ENCODE assay signal across 20 cellular contexts in the genomic region with DNA sequence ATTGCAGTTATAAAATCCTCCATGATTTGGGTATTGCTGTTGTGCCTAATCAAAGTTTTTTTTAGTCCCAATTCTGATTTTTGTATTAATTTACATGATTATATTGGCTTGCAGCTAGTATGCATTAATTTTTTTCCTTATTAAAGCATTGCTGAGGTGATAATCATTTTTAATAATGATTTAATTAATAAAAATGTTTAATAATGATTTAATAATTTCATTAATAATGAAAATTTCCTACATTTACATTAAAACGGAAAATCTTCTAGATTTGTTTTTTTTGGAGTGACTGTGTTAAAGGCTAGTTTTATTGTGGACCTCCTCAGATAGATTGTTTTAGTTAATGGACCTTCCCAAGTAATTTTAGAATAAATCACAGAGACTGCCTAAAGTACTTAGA.
A peak's percentile ranks its signal among the peaks of the same experiment; 100 is the strongest.
DNase-seq lines count a peak whose midpoint lies in the region; ATAC-seq, FAIRE-seq and TF ChIP-seq lines count a peak whose summit lies in the region.
"Had no signal": no experiment of that assay in that cellular context is flagged by ENCODE, and none has a peak within 500 bp of the region (broad histone marks: within the 10 kb centered on the region; RNA-seq: fewer than 3 reads in every experiment).

No MANE protein-coding gene starts in this region.

- peaks cover 30% of the 10 kb centered on the region for H3K9me3 Mint-ChIP-seq in WTC11
- H3K9me3 Mint-ChIP-seq in activated naive CD4-positive, alpha-beta T cell treated with anti-CD3 and anti-CD28 coated beads for 36 hours, result peaks cover 17% of the 10 kb centered on the region

- FAIRE-seq in endometrium (lab: Jason Lieb, UNC), result peak; percentile 37
- FAIRE-seq: D721Med, G401.6, GM12891 had no signal

- peaks cover 3 to 12% (median 8%) of the 10 kb centered on the region in 4 donors for H3K9me3 ChIP-seq in stomach

- intact Hi-C loops in stomach (cut with DNase I; ENCODE audit: low total_unique reads), result no loop called here
- intact Hi-C loops in activated naive CD4-positive, alpha-beta T cell treated with anti-CD3 and anti-CD28 coated beads for 36 hours (cut with micrococcal nuclease), result no loop called here

- ATAC-seq in WTC11, result no peak
- ATAC-seq: A549; CD8-positive, alpha-beta T cell had no signal

- no peaks in the 10 kb centered on the region for H3K4me1 Mint-ChIP-seq in WTC11
- peaks cover 2% of the 10 kb centered on the region for H3K4me1 Mint-ChIP-seq in activated naive CD4-positive, alpha-beta T cell treated with anti-CD3 and anti-CD28 coated beads for 36 hours (ENCODE audit: low read depth)
- H3K4me1 Mint-ChIP-seq: B cell had no signal

- 92 to 97% (median 96%) methylated on average over 1 of the region's 1 CpG for WGBS in stomach, 5 donors

- peaks cover 0 to 10% (median 8%) of the 10 kb centered on the region in 4 donors for H3K36me3 ChIP-seq in stomach

- H3K27me3 Mint-ChIP-seq in WTC11 (ENCODE audit: low read depth), result no peaks in the 10 kb centered on the region; the same call in 1 of the 2 replicates
- no peaks in the 10 kb centered on the region for H3K27me3 Mint-ChIP-seq in activated naive CD4-positive, alpha-beta T cell treated with anti-CD3 and anti-CD28 coated beads for 36 hours (ENCODE audit: low read depth)
- H3K27me3 Mint-ChIP-seq: B cell; CD4-positive, alpha-beta T cell had no signal

- H3K27ac Mint-ChIP-seq in WTC11, result no peak overlapping the region
- H3K27ac Mint-ChIP-seq in activated naive CD4-positive, alpha-beta T cell treated with anti-CD3 and anti-CD28 coated beads for 36 hours, result no peak overlapping the region
- H3K27ac Mint-ChIP-seq: B cell; CD4-positive, alpha-beta T cell; CD8-positive, alpha-beta T cell had no signal

- no peak overlapping the region for H3K4me3 Mint-ChIP-seq in WTC11
- no peak overlapping the region for H3K4me3 Mint-ChIP-seq in activated naive CD4-positive, alpha-beta T cell treated with anti-CD3 and anti-CD28 coated beads for 36 hours
- H3K4me3 Mint-ChIP-seq: B cell; CD4-positive, alpha-beta T cell; CD8-positive, alpha-beta T cell had no signal

- no peak overlapping the region for H3K27ac ChIP-seq in stomach
- H3K27ac ChIP-seq: A549; BLaER1 treated with 17β-estradiol and CSF1 and Interleukin-3, amounts not matched to agents 10 nM and 100 nM; C4-2B had no signal

- DNase-seq in WTC11 (ENCODE audit: low spot score) (no peak), stomach (no peak), activated gamma-delta T cell (lab: John Stamatoyannopoulos, UW) (no peak)
- no peak for DNase-seq in activated naive CD4-positive, alpha-beta T cell treated with anti-CD3 and anti-CD28 coated beads for 36 hours
- DNase-seq: 8988T; AML-193; Caco-2; Calu3; CD4-positive, alpha-beta T cell; CD8-positive, alpha-beta T cell; DMS79 treated with DMSO at 0.1 percent for 48 hours; GF-D8 had no signal

- TF ChIP-seq EP300 in stomach (IDR thresholded peaks at IDR 0.05), result no peak

- no peaks in the 10 kb centered on the region for H3K27me3 ChIP-seq in stomach
- H3K27me3 ChIP-seq: BLaER1 treated with 17β-estradiol and CSF1 and Interleukin-3, amounts not matched to agents 10 nM and 100 nM had no signal

- peaks cover 0 to 13% (median 5%) of the 10 kb centered on the region in 4 donors for H3K4me1 ChIP-seq in stomach
- H3K4me1 ChIP-seq: A549; BLaER1 treated with 17β-estradiol and CSF1 and Interleukin-3, amounts not matched to agents 10 nM and 100 nM; Caco-2 had no signal

- TF ChIP-seq CTCF in WTC11 (IDR thresholded peaks at IDR 0.05) (no peak), stomach (IDR thresholded peaks at IDR 0.05) (no peak)

- H3K4me3 ChIP-seq in stomach, result no peak overlapping the region
- H3K4me3 ChIP-seq: A549; BLaER1 treated with 17β-estradiol and CSF1 and Interleukin-3, amounts not matched to agents 10 nM and 100 nM had no signal

- CTCF ChIA-PET in WTC11 (lab: Charles Lee), result no interaction called here
- CTCF ChIA-PET in activated naive CD4-positive, alpha-beta T cell treated with anti-CD3 and anti-CD28 coated beads for 36 hours (lab: Charles Lee), result no interaction called here

- POLR2A ChIA-PET in WTC11 (lab: Charles Lee), result no interaction called here

- peaks cover 38% of the 10 kb centered on the region for H3K36me3 Mint-ChIP-seq in WTC11
- H3K36me3 Mint-ChIP-seq in activated naive CD4-positive, alpha-beta T cell treated with anti-CD3 and anti-CD28 coated beads for 36 hours (ENCODE audit: low read depth), result peaks cover 36% of the 10 kb centered on the region

- no peak for TF ChIP-seq POLR2A in stomach (IDR thresholded peaks at IDR 0.05)

TF ChIP-seq in WTC11, 78 proteins besides CTCF, POLR2A, EP300 and RAD21:
- TF ChIP-seq, protein P1, sequence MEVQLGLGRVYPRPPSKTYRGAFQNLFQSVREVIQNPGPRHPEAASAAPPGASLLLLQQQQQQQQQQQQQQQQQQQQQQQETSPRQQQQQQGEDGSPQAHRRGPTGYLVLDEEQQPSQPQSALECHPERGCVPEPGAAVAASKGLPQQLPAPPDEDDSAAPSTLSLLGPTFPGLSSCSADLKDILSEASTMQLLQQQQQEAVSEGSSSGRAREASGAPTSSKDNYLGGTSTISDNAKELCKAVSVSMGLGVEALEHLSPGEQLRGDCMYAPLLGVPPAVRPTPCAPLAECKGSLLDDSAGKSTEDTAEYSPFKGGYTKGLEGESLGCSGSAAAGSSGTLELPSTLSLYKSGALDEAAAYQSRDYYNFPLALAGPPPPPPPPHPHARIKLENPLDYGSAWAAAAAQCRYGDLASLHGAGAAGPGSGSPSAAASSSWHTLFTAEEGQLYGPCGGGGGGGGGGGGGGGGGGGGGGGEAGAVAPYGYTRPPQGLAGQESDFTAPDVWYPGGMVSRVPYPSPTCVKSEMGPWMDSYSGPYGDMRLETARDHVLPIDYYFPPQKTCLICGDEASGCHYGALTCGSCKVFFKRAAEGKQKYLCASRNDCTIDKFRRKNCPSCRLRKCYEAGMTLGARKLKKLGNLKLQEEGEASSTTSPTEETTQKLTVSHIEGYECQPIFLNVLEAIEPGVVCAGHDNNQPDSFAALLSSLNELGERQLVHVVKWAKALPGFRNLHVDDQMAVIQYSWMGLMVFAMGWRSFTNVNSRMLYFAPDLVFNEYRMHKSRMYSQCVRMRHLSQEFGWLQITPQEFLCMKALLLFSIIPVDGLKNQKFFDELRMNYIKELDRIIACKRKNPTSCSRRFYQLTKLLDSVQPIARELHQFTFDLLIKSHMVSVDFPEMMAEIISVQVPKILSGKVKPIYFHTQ (CRISPR knock-in tag; IDR thresholded peaks at IDR 0.05), result no peak
- peak; percentile 63; the same call in 1 of the 2 replicates for TF ChIP-seq HMGA2 (CRISPR knock-in tag; IDR thresholded peaks at IDR 0.05)
